8 cellular contexts compared by ENCODE assay signal in the genomic region with DNA sequence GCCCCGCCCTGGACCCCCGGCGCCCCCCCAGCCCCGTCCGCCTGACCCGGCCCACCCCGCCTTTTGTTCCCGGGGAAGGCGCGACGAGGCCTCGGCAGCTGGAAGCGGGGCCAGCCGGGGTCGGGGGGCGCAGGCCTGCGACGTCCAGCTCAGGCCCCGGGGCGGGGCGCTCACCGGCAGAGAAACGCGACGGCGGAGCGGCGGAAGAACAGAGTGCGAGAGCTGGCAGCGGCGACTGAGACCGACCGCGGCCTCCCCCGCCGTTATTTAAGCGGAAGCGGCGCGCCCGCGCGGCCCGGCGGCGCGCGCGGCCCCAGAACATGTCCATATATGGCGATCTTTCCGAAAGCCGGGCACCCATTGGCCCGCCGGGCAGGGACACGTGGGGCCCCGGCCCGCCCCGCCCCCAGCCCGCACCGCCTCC. TPM values are rescaled to one million over a fixed set of nuclear protein-coding genes. Genes with fewer than 3 reads are reported as not detected.
DNase-seq lines count a peak whose midpoint lies in the region; ATAC-seq and TF ChIP-seq lines count a peak whose summit lies in the region.

Gene ACTG1, minus strand, starts transcription at position 240 of the 424 bp plus-strand sequence. CDS start 445 bp downstream, outside the sequence.

- ATAC-seq in lung (ENCODE audit: insufficient read depth, low FRiP score): peak; percentile 71

- H3K36me3 ChIP-seq in ectodermal cell (ENCODE audit: control insufficient read depth, insufficient read depth, low read length): peaks cover 26% of the 10 kb centered on the region
- H3K36me3 ChIP-seq in lung (ENCODE audit: control insufficient read depth in 2 of 2, insufficient read depth in 2 of 2, low read length in 2 of 2): peaks cover 18 to 27% of the 10 kb centered on the region in 2 donors

- TF ChIP-seq CTCF in AG10803 (conservative IDR thresholded peaks at IDR 0.05; ENCODE audit: low read length) (no peak), lung (IDR thresholded peaks at IDR 0.05; ENCODE audit: control extremely low read depth, extremely low read depth) (no peak)

- H3K4me3 ChIP-seq in AG10803 (ENCODE audit: low read length) (peak within 1 kb of the TSS; percentile 95), ectodermal cell (ENCODE audit: insufficient read depth, low read depth, low read length) (peak within 1 kb of the TSS; percentile 96), lung (peak within 1 kb of the TSS; percentile 90)

- H3K9me3 ChIP-seq in ectodermal cell (ENCODE audit: control insufficient read depth, low read length) (no peaks in the 10 kb centered on the region), lung (ENCODE audit: control insufficient read depth in 2 of 2, insufficient read depth in 1 of 2, low read length in 1 of 2) (peaks cover 0 to 5% of the 10 kb centered on the region in 2 donors)

- peak within 1 kb of the TSS; percentile 69 for H3K27ac ChIP-seq in ectodermal cell (ENCODE audit: insufficient read depth, low read depth, low read length, poor library complexity, severe bottlenecking)
- H3K27ac ChIP-seq in lung (ENCODE audit: low read depth in 1 of 2, low read length in 1 of 2): peak within 1 kb of the TSS; percentile 99

- TF ChIP-seq POLR2A in GM19193 (IDR thresholded peaks at IDR 0.05; ENCODE audit: extremely low read depth, insufficient read depth, insufficient read length): peak; percentile 99

- peaks cover 35% of the 10 kb centered on the region for H3K27me3 ChIP-seq in ectodermal cell (ENCODE audit: control insufficient read depth, insufficient read depth, low read length, poor library complexity, severe bottlenecking)
- H3K27me3 ChIP-seq in lung (ENCODE audit: control insufficient read depth, insufficient read depth): no peaks in the 10 kb centered on the region

- peak; percentile 93 for DNase-seq in AG10803 (ENCODE audit: low read depth)
- DNase-seq in HK-2 (ENCODE audit: unreplicated experiment): peak; percentile 92
- peak; percentile 58 for DNase-seq in NK-92 (lab: John Stamatoyannopoulos, UW; ENCODE audit: unreplicated experiment)
- DNase-seq in activated CD8-positive, alpha-beta memory T cell treated with anti-CD3 and anti-CD28 coated beads for 1 hour (ENCODE audit: extremely low read depth in 1 of 2, low read depth in 1 of 2): peak; percentile 80 to 84
- peak; percentile 93 for DNase-seq in lung (ENCODE audit: low spot score)
- peak; percentile 81 to 93 (median 86) for DNase-seq in stimulated activated CD4-positive, alpha-beta T cell treated with anti-CD3 and anti-CD28 coated beads, TNF-alpha, amount 100 ng/mL, for 1 hour (ENCODE audit: low read depth in 3 of 3, low spot score in 1 of 3)

- H3K4me1 ChIP-seq in ectodermal cell (ENCODE audit: control insufficient read depth, insufficient read depth, low read length): peaks cover 13% of the 10 kb centered on the region
- H3K4me1 ChIP-seq in lung (ENCODE audit: control insufficient read depth in 2 of 2, insufficient read depth in 2 of 2, low read length in 2 of 2): peaks cover 3 to 12% of the 10 kb centered on the region in 2 donors

- 0 to 1% methylated on average over 60 of the region's 60 CpGs for WGBS in ectodermal cell, 2 experiments
- whole genome bisulfite sequencing in lung, 2 donors: 1% methylated on average over 38 to 60 of the region's 60 CpGs

RNA-seq across cellular contexts. Expression of gene ACTG1, which starts in this region (rescaled TPM):
- polyA plus RNA-seq in ectodermal cell (2013, experiment 1 of 4): 2,395 TPM
- polyA plus RNA-seq in ectodermal cell (2013, experiment 2 of 4): 2,615 TPM
- polyA plus RNA-seq in ectodermal cell (2013, experiment 3 of 4): 2,034 TPM
- 2,356 TPM for polyA plus RNA-seq in ectodermal cell (2013, experiment 4 of 4)
- 1,000 to 10,000 TPM; 3,059 to 3,066 TPM for total RNA-seq in lung
- 1,000 to 10,000 TPM; 1,461 to 4,301 TPM for polyA plus RNA-seq in lung

Comparison
In these comparisons a context has a peak if more than half of its experiments do, and no peak if none do; other contexts are left out.
1. Peak in every context shown above with its lines: DNase-seq, ATAC-seq, H3K4me3 ChIP-seq and H3K27ac ChIP-seq.